Comparison of ENCODE assay signal across 23 cellular contexts in the genomic region with DNA sequence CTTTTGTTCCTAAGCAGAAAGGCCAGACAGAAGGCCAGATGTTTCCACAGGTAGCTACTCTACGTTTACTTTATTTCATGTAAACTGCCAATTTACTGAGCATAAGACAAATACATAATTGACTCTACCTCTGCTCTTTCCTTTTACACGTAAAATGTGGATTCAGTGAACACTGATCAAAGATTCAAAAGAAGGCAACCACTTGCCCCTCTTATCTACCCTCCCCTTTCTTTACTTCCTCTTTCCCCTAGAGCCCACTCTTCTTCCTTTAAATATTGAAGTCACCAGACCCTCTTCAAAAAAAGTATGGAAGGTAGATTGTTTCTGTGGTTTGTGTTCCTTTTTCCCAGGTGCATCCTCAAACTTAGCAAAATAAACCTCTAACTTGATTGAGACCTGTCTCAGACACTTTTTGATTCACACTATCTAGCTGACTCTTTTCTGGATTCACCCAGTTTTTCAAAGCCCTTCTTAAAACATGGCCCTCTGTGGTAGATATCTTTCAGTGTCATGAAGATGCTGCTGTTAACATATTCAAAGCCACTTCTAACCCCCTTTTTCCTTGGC.
"Had no signal": no experiment of that assay in that cellular context is flagged by ENCODE, and none has a peak within 500 bp of the region (broad histone marks: within the 10 kb centered on the region; RNA-seq: fewer than 3 reads in every experiment).

No MANE protein-coding gene starts in this region.

- H3K9me3 ChIP-seq: esophagus muscularis mucosa, gastrocnemius medialis, heart right ventricle, pancreas, testis, tibial nerve, upper lobe of right lung had no signal

- H3K4me1 ChIP-seq: testis had no signal

- H3K9me3 Mint-ChIP-seq: dendritic cell treated with granulocyte-macrophage colony-stimulating factor and Interleukin-4, amounts not matched to agents 40 ng/mL and 50 ng/mL, for 4 days; effector memory CD8-positive, alpha-beta T cell; naive B cell; nephron; stimulated activated effector memory CD8-positive, alpha-beta T cell treated with anti-CD3 and anti-CD28 coated beads, Interleukin-12 subunit alpha, Interleukin-12 subunit beta, amount 100 ng/mL, for 72 hours; stimulated activated naive CD8-positive, alpha-beta T cell treated with anti-CD3 and anti-CD28 coated beads, Interleukin-15, amount 100 ng/mL, for 72 hours had no signal

- ATAC-seq: effector memory CD8-positive, alpha-beta T cell; gastrocnemius medialis; heart right ventricle; pancreas; right cardiac atrium; stimulated activated effector memory CD8-positive, alpha-beta T cell treated with anti-CD3 and anti-CD28 coated beads, Interleukin-12 subunit alpha, Interleukin-12 subunit beta, amount 100 ng/mL, for 72 hours; stimulated activated naive CD8-positive, alpha-beta T cell treated with anti-CD3 and anti-CD28 coated beads, Interleukin-15, amount 100 ng/mL, for 72 hours; upper lobe of right lung had no signal

- H3K27ac Mint-ChIP-seq: dendritic cell treated with granulocyte-macrophage colony-stimulating factor and Interleukin-4, amounts not matched to agents 40 ng/mL and 50 ng/mL, for 4 days; effector memory CD8-positive, alpha-beta T cell; naive B cell; nephron; progenitor cell of endocrine pancreas; stimulated activated effector memory CD8-positive, alpha-beta T cell treated with anti-CD3 and anti-CD28 coated beads, Interleukin-12 subunit alpha, Interleukin-12 subunit beta, amount 100 ng/mL, for 72 hours; stimulated activated naive CD8-positive, alpha-beta T cell treated with anti-CD3 and anti-CD28 coated beads, Interleukin-15, amount 100 ng/mL, for 72 hours had no signal

- H3K4me3 Mint-ChIP-seq: dendritic cell treated with granulocyte-macrophage colony-stimulating factor and Interleukin-4, amounts not matched to agents 40 ng/mL and 50 ng/mL, for 4 days; effector memory CD8-positive, alpha-beta T cell; naive B cell; nephron; stimulated activated effector memory CD8-positive, alpha-beta T cell treated with anti-CD3 and anti-CD28 coated beads, Interleukin-12 subunit alpha, Interleukin-12 subunit beta, amount 100 ng/mL, for 72 hours; stimulated activated naive CD8-positive, alpha-beta T cell treated with anti-CD3 and anti-CD28 coated beads, Interleukin-15, amount 100 ng/mL, for 72 hours had no signal

- DNase-seq: effector memory CD8-positive, alpha-beta T cell; gastrocnemius medialis; heart right ventricle; hypothalamus; kidney glomerular epithelial cell; mesendoderm; naive B cell; occipital lobe; pancreas; right cardiac atrium; small intestine; stimulated activated CD4-positive, alpha-beta T cell treated with anti-CD3 and anti-CD28 coated beads, Interleukin-12 subunit alpha, Interleukin-12 subunit beta, amount 100 ng/mL, for 4 hours; stimulated activated naive CD8-positive, alpha-beta T cell treated with anti-CD3 and anti-CD28 coated beads, Interleukin-15, amount 100 ng/mL, for 72 hours; testis; upper lobe of right lung had no signal

- H3K27me3 ChIP-seq: esophagus muscularis mucosa, gastrocnemius medialis, heart right ventricle, pancreas, testis, tibial nerve, upper lobe of right lung had no signal

- H3K27me3 Mint-ChIP-seq: dendritic cell treated with granulocyte-macrophage colony-stimulating factor and Interleukin-4, amounts not matched to agents 40 ng/mL and 50 ng/mL, for 4 days; effector memory CD8-positive, alpha-beta T cell; naive B cell; progenitor cell of endocrine pancreas; stimulated activated naive CD8-positive, alpha-beta T cell treated with anti-CD3 and anti-CD28 coated beads, Interleukin-15, amount 100 ng/mL, for 72 hours had no signal

- H3K27ac ChIP-seq: epithelial cell of prostate, esophagus muscularis mucosa, gastrocnemius medialis, heart right ventricle, pancreas, testis, tibial nerve, upper lobe of right lung had no signal

- FAIRE-seq: islet of Langerhans, pancreas, small intestine had no signal

- H3K4me3 ChIP-seq: esophagus muscularis mucosa, gastrocnemius medialis, heart right ventricle, pancreas, testis, tibial nerve, upper lobe of right lung had no signal
